Comparison of ENCODE assay signal across 27 cellular contexts in genomic region chr17:49506282-49506681, GRCh38. TPM values are rescaled to one million over a fixed set of nuclear protein-coding genes. Genes with fewer than 3 reads are reported as not detected.
"Had no signal": no experiment of that assay in that cellular context is flagged by ENCODE, and none has a peak within 500 bp of the region (broad histone marks: within the 10 kb centered on the region; RNA-seq: fewer than 3 reads in every experiment).

No MANE protein-coding gene starts in this region.

- H3K4me3 ChIP-seq: ascending aorta, cardiac muscle cell, MG63, Peyer's patch, SJCRH30, SK-N-MC had no signal

- H3K36me3 ChIP-seq: ascending aorta, cardiac muscle cell, MG63, Peyer's patch had no signal

- H3K9me3 ChIP-seq: ascending aorta, MG63, Peyer's patch, SJCRH30 had no signal

- H3K4me1 ChIP-seq: ascending aorta, Peyer's patch had no signal

- H3K27ac ChIP-seq: ascending aorta, cardiac muscle cell, Peyer's patch, SJCRH30, SK-N-MC had no signal

- FAIRE-seq: TTC549 had no signal

- H3K27me3 ChIP-seq: ascending aorta, cardiac muscle cell, MG63, Peyer's patch, SJCRH30 had no signal

- ATAC-seq: activated CD4-positive, alpha-beta T cell treated with anti-CD3 and anti-CD28 coated beads for 36 hours; activated CD4-positive, CD25-positive, alpha-beta regulatory T cell treated with anti-CD3 and anti-CD28 coated beads, Interleukin-2, amount 50 U/mL, for 24 hours; activated CD8-positive, alpha-beta T cell treated with anti-CD3 and anti-CD28 coated beads, Interleukin-2, amount 10 ng/mL, durations not matched to agents 7 days and 5 days; PC-3 had no signal

- DNase-seq: activated CD4-positive, alpha-beta T cell treated with anti-CD3 and anti-CD28 coated beads for 36 hours; activated CD4-positive, alpha-beta T cell treated with anti-CD3 and anti-CD28 coated beads, Interleukin-2, amount 10 ng/mL, durations not matched to agents 7 days and 5 days; activated CD4-positive, alpha-beta T cell treated with anti-CD3 and anti-CD28 coated beads, Interleukin-2, amount 50 U/mL, for 48 hours; activated CD8-positive, alpha-beta T cell treated with anti-CD3 and anti-CD28 coated beads, Interleukin-2, amount 10 ng/mL, durations not matched to agents 7 days and 5 days; activated gamma-delta T cell; activated naive CD4-positive, alpha-beta T cell treated with Interleukin-2 at 50 U/mL for 16 hours; activated naive CD8-positive, alpha-beta T cell treated with anti-CD3 and anti-CD28 coated beads, Interleukin-2, amount 10 ng/mL, durations not matched to agents 7 days and 5 days; activated T-cell treated with anti-CD3 and anti-CD28 coated beads, Interleukin-2, amount 50 U/mL, for 24 hours; amygdala; Kasumi-1; MG63; MV-4-11; NCI-H1092; NCI-H1436 treated with DMSO at 0.1 percent for 48 hours; NCI-H1694 treated with DMSO at 0.1 percent for 48 hours; NCI-H2029; NCI-H345; NCI-H524 treated with DMSO at 0.1 percent for 48 hours; PC-3; Peyer's patch; SHP77; SJCRH30 had no signal

RNA-seq across cellular contexts. Expression of gene NGFR, which starts 11.2 kb away (rescaled TPM):
- total RNA-seq: PC-3 had no signal
